Comparison of ENCODE assay signal across 17 cellular contexts in genomic region chr11:58490827-58491226, GRCh38.
"Had no signal": no experiment of that assay in that cellular context is flagged by ENCODE, and none has a peak within 500 bp of the region (broad histone marks: within the 10 kb centered on the region; RNA-seq: fewer than 3 reads in every experiment).

No MANE protein-coding gene starts in this region.

- H3K36me3 Mint-ChIP-seq: memory B cell; natural killer cell; stimulated activated effector memory CD8-positive, alpha-beta T cell treated with anti-CD3 and anti-CD28 coated beads, Interleukin-12 subunit alpha, Interleukin-12 subunit beta, amount 100 ng/mL, for 72 hours had no signal

- H3K9me3 Mint-ChIP-seq: memory B cell; natural killer cell; stimulated activated effector memory CD8-positive, alpha-beta T cell treated with anti-CD3 and anti-CD28 coated beads, Interleukin-12 subunit alpha, Interleukin-12 subunit beta, amount 100 ng/mL, for 72 hours had no signal

- H3K27me3 Mint-ChIP-seq: memory B cell; stimulated activated naive CD8-positive, alpha-beta T cell treated with anti-CD3 and anti-CD28 coated beads, Interleukin-15, Interleukin-2, amounts not matched to agents 100 ng/mL and 50 ng/mL, for 24 hours had no signal

- H3K27ac Mint-ChIP-seq: memory B cell; natural killer cell; stimulated activated effector memory CD8-positive, alpha-beta T cell treated with anti-CD3 and anti-CD28 coated beads, Interleukin-12 subunit alpha, Interleukin-12 subunit beta, amount 100 ng/mL, for 72 hours; stimulated activated naive CD8-positive, alpha-beta T cell treated with anti-CD3 and anti-CD28 coated beads, Interleukin-15, Interleukin-2, amounts not matched to agents 100 ng/mL and 50 ng/mL, for 24 hours had no signal

- DNase-seq: dermis blood vessel endothelial cell; hypothalamus; left ventricle myocardium superior; lower lobe of right lung; natural killer cell; occipital lobe; ovary; posterior cingulate gyrus; psoas muscle; right cardiac atrium; sigmoid colon; stimulated activated CD4-positive, alpha-beta T cell treated with anti-CD3 and anti-CD28 coated beads, Interleukin-2, amount 100 ng/mL, for 24 hours; stimulated activated CD4-positive, alpha-beta T cell treated with anti-CD3 and anti-CD28 coated beads, Interleukin-4, amount 100 ng/mL, for 24 hours; upper lobe of left lung had no signal

- ATAC-seq: left ventricle myocardium superior; lower lobe of right lung; natural killer cell; psoas muscle; right cardiac atrium; stimulated activated effector memory CD8-positive, alpha-beta T cell treated with anti-CD3 and anti-CD28 coated beads, Interleukin-12 subunit alpha, Interleukin-12 subunit beta, amount 100 ng/mL, for 72 hours had no signal

- H3K4me1 Mint-ChIP-seq: memory B cell had no signal

- H3K4me3 Mint-ChIP-seq: memory B cell; natural killer cell; stimulated activated effector memory CD8-positive, alpha-beta T cell treated with anti-CD3 and anti-CD28 coated beads, Interleukin-12 subunit alpha, Interleukin-12 subunit beta, amount 100 ng/mL, for 72 hours; stimulated activated naive CD8-positive, alpha-beta T cell treated with anti-CD3 and anti-CD28 coated beads, Interleukin-15, Interleukin-2, amounts not matched to agents 100 ng/mL and 50 ng/mL, for 24 hours had no signal
